Comparison of ENCODE assay signal across 10 cellular contexts in genomic region chr11:34204396-34205279, GRCh38.
A peak's percentile ranks its signal among the peaks of the same experiment; 100 is the strongest.
DNase-seq lines count a peak whose midpoint lies in the region; ATAC-seq lines count a peak whose summit lies in the region.
"Had no signal": no experiment of that assay in that cellular context is flagged by ENCODE, and none has a peak within 500 bp of the region (broad histone marks: within the 10 kb centered on the region; RNA-seq: fewer than 3 reads in every experiment).

No MANE protein-coding gene starts in this region.

- DNase-seq in DMS53 (lab: John Stamatoyannopoulos, UW) (peak; percentile 83), SW480 (ENCODE audit: low spot score) (peak; percentile 75), kidney tubule cell (ENCODE audit: low spot score) (peak; percentile 99), amniotic stem cell (lab: John Stamatoyannopoulos, UW) (no peak)
- DNase-seq: stimulated activated CD4-positive, alpha-beta T cell treated with anti-CD3 and anti-CD28 coated beads, Interleukin-4, amount 100 ng/mL, for 24 hours had no signal

- peak; percentile 43 for ATAC-seq in HG03342 (IDR thresholded peaks at IDR 0.05; ENCODE audit: unreplicated experiment)
- no peak for ATAC-seq in HG03196 (IDR thresholded peaks at IDR 0.05; ENCODE audit: unreplicated experiment)
- ATAC-seq in HG03571 (IDR thresholded peaks at IDR 0.05; ENCODE audit: unreplicated experiment): no peak
- ATAC-seq in HG03521 (IDR thresholded peaks at IDR 0.05; ENCODE audit: unreplicated experiment): no peak
- ATAC-seq: left lobe of liver had no signal
